Comparison of ENCODE assay signal across 29 cellular contexts in the genomic region with DNA sequence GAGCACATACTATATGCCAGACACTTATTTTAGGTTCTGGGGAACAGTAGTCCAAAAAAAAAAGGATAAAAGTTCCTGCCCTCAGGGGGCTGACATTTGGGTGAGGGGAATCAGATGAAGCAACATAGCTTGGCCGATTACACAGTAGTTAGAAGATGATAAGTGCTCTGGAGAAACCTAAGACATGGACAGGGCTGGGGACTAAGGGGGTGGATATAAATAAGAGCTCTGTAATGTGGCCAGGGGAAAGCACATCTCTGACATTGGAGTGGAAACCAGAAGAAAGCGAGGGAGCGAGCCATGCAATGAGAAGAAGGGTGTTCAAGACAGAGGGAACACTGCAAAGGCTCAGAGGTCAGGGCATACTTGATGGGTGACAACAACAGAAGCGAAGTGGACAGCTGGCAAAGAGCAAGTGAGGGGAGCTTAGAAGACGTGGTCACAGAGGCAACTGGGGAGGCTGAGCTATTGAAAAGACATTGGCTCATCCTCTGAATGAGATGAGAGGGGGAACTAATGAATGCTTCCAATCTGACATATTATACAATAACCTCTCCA. TPM values are rescaled to one million over a fixed set of nuclear protein-coding genes. Genes with fewer than 3 reads are reported as not detected.
"Had no signal": no experiment of that assay in that cellular context is flagged by ENCODE, and none has a peak within 500 bp of the region (broad histone marks: within the 10 kb centered on the region; RNA-seq: fewer than 3 reads in every experiment).

No MANE protein-coding gene starts in this region.

- DNase-seq: activated CD4-positive, alpha-beta T cell treated with anti-CD3 and anti-CD28 coated beads for 1 hour; activated CD4-positive, alpha-beta T cell treated with anti-CD3 and anti-CD28 coated beads for 48 hours; activated CD4-positive, alpha-beta T cell treated with anti-CD3 and anti-CD28 coated beads, Interleukin-2, amount 50 U/mL, for 4 hours; activated CD4-positive, CD25-positive, alpha-beta regulatory T cell; activated CD8-positive, alpha-beta T cell treated with anti-CD3 and anti-CD28 coated beads, Interleukin-2, amount 10 ng/mL, durations not matched to agents 7 days and 5 days; activated gamma-delta T cell; activated naive CD4-positive, alpha-beta T cell treated with Interleukin-2 at 50 U/mL for 16 hours; activated naive CD8-positive, alpha-beta T cell treated with anti-CD3 and anti-CD28 coated beads, Interleukin-2, amount 10 ng/mL, durations not matched to agents 7 days and 5 days; activated T-cell treated with anti-CD3 and anti-CD28 coated beads, Interleukin-2, amount 50 U/mL, for 24 hours; amygdala; Kasumi-1; KG1; MM.1S; MV-4-11; NCI-H1092; NCI-H1436 treated with DMSO at 0.1 percent for 48 hours; NCI-H1694 treated with DMSO at 0.1 percent for 48 hours; NCI-H2029; NCI-H510A; NCI-H526; NCI-H748 treated with DMSO at 0.1 percent for 48 hours; NK-92 treated with Interleukin-12 subunit alpha and Interleukin-12 subunit beta, amount 100 ng/mL, for 24 hours; PC-3; Peyer's patch; RPMI8226; T1000; WERI-Rb-1 had no signal

- H3K9me3 ChIP-seq: ascending aorta, Peyer's patch had no signal

- ATAC-seq: activated CD8-positive, alpha-beta T cell treated with anti-CD3 and anti-CD28 coated beads, Interleukin-2, amount 10 ng/mL, durations not matched to agents 7 days and 5 days; PC-3 had no signal

- H3K4me3 ChIP-seq: ascending aorta, Peyer's patch, SK-N-MC had no signal

- H3K27me3 ChIP-seq: ascending aorta, Peyer's patch had no signal

- H3K4me1 ChIP-seq: ascending aorta, Peyer's patch had no signal

- H3K36me3 ChIP-seq: ascending aorta, Peyer's patch, WERI-Rb-1 had no signal

- H3K27ac ChIP-seq: ascending aorta, Peyer's patch, SK-N-MC, WERI-Rb-1 had no signal

RNA-seq across cellular contexts. Expression of a gene that starts 11.4 kb away (rescaled TPM):
- total RNA-seq: ascending aorta had no signal
